Comparison of ENCODE assay signal across 21 cellular contexts in genomic region chr5:39774597-39774996, GRCh38.
"Had no signal": no experiment of that assay in that cellular context is flagged by ENCODE, and none has a peak within 500 bp of the region (broad histone marks: within the 10 kb centered on the region; RNA-seq: fewer than 3 reads in every experiment).

No MANE protein-coding gene starts in this region.

- H3K27ac ChIP-seq: adrenal gland, ascending aorta, coronary artery, esophagus squamous epithelium, ovary, prostate gland, upper lobe of left lung had no signal

- ATAC-seq: activated CD4-positive, alpha-beta T cell treated with anti-CD3 and anti-CD28 coated beads for 36 hours; activated T-cell treated with anti-CD3 and anti-CD28 coated beads, Interleukin-2, amount 50 U/mL, for 4 hours; naive thymus-derived CD8-positive, alpha-beta T cell; stimulated activated naive CD8-positive, alpha-beta T cell treated with anti-CD3 and anti-CD28 coated beads, Interleukin-15, Interleukin-2, amounts not matched to agents 100 U/mL and 50 U/mL, for 24 hours; WTC11 had no signal

- H3K4me1 ChIP-seq: adrenal gland, ascending aorta, esophagus squamous epithelium, prostate gland, upper lobe of left lung had no signal

- H3K4me3 ChIP-seq: adrenal gland, ascending aorta, coronary artery, esophagus squamous epithelium, lung, ovary, prostate gland, upper lobe of left lung had no signal

- DNase-seq: activated CD4-positive, alpha-beta T cell treated with anti-CD3 and anti-CD28 coated beads for 36 hours; activated CD4-positive, alpha-beta T cell treated with anti-CD3 and anti-CD28 coated beads, Interleukin-2, amount 50 U/mL, for 48 hours; activated CD8-positive, alpha-beta memory T cell treated with anti-CD3 and anti-CD28 coated beads, Interleukin-2, amount 50 U/mL, for 48 hours; activated naive CD4-positive, alpha-beta T cell; activated T-cell treated with anti-CD3 and anti-CD28 coated beads, Interleukin-2, amount 50 U/mL, for 4 hours; adrenal gland; endodermal cell; esophagus squamous epithelium; kidney; naive thymus-derived CD8-positive, alpha-beta T cell; ovary; stimulated activated CD4-positive, alpha-beta T cell treated with anti-CD3 and anti-CD28 coated beads, Interleukin-12 subunit alpha, Interleukin-12 subunit beta, amount 100 ng/mL, for 4 hours; stimulated activated CD4-positive, alpha-beta T cell treated with anti-CD3 and anti-CD28 coated beads, Interleukin-4, amount 100 ng/mL, for 4 hours; stimulated activated naive CD8-positive, alpha-beta T cell treated with anti-CD3 and anti-CD28 coated beads, Interleukin-15, Interleukin-2, amounts not matched to agents 100 U/mL and 50 U/mL, for 24 hours; T1000; upper lobe of left lung had no signal

- H3K36me3 ChIP-seq: adrenal gland, ascending aorta, esophagus squamous epithelium, ovary, prostate gland, upper lobe of left lung had no signal

- H3K9me3 ChIP-seq: adrenal gland, ascending aorta, esophagus squamous epithelium, ovary, prostate gland, upper lobe of left lung had no signal

- H3K27me3 ChIP-seq: adrenal gland, ascending aorta, esophagus squamous epithelium, ovary, upper lobe of left lung had no signal
